In the genomic region with DNA sequence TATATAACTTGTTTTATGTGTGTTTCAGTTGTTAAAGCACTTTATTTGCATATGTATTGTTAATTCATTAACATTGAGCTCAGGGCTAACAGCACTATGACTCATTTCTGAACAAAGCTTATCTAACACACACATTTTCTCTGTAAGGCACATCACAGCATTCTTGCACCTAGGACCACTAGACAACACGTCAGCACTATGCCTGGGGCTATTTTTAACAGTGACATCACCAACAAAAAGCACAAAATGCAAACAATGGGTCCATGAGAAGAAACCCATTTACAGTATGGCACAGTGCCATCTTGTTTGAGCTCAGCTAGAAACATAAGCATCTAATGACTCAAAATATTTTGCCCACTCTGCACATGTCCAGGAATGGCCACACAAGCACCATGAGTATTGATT, we compare ENCODE assay signal across 1 cellular context.
TF ChIP-seq lines count a peak whose summit lies in the region.

No MANE protein-coding gene starts in this region.

TF ChIP-seq in HEK293, 187 proteins besides CTCF, POLR2A, EP300 and RAD21 (continued from another document):
- TF ChIP-seq GLI2 (tag by site-specific recombination; IDR thresholded peaks at IDR 0.05; ENCODE audit: borderline replicate concordance, low read depth) = 0 out of 2 replicates have a peak, but pooled peaks have one; percentile 10
- TF ChIP-seq ZBTB17 (tag by site-specific recombination; IDR thresholded peaks at IDR 0.05) = 0 out of 2 replicates have a peak, but pooled peaks have one; percentile 21
- 0 out of 2 replicates have a peak, but pooled peaks have one; percentile 18 for TF ChIP-seq ZSCAN30 (tag by site-specific recombination; IDR thresholded peaks at IDR 0.05)
- peak; percentile 46; the same call in 1 of the 2 replicates for TF ChIP-seq BCL11B (tag by site-specific recombination; IDR thresholded peaks at IDR 0.05; ENCODE audit: low read depth)
- no peak for TF ChIP-seq ZBTB8A (tag by site-specific recombination; IDR thresholded peaks at IDR 0.05)
- TF ChIP-seq ZNF24 (tag by site-specific recombination; IDR thresholded peaks at IDR 0.05) = 0 out of 2 replicates have a peak, but pooled peaks have one; percentile 52
- peak; percentile 63; the same call in 1 of the 2 replicates for TF ChIP-seq KLF10 (tag by site-specific recombination; IDR thresholded peaks at IDR 0.05)
- peak; percentile 92 for TF ChIP-seq ZNF660 (tag by site-specific recombination; IDR thresholded peaks at IDR 0.05)
- TF ChIP-seq, protein P1, sequence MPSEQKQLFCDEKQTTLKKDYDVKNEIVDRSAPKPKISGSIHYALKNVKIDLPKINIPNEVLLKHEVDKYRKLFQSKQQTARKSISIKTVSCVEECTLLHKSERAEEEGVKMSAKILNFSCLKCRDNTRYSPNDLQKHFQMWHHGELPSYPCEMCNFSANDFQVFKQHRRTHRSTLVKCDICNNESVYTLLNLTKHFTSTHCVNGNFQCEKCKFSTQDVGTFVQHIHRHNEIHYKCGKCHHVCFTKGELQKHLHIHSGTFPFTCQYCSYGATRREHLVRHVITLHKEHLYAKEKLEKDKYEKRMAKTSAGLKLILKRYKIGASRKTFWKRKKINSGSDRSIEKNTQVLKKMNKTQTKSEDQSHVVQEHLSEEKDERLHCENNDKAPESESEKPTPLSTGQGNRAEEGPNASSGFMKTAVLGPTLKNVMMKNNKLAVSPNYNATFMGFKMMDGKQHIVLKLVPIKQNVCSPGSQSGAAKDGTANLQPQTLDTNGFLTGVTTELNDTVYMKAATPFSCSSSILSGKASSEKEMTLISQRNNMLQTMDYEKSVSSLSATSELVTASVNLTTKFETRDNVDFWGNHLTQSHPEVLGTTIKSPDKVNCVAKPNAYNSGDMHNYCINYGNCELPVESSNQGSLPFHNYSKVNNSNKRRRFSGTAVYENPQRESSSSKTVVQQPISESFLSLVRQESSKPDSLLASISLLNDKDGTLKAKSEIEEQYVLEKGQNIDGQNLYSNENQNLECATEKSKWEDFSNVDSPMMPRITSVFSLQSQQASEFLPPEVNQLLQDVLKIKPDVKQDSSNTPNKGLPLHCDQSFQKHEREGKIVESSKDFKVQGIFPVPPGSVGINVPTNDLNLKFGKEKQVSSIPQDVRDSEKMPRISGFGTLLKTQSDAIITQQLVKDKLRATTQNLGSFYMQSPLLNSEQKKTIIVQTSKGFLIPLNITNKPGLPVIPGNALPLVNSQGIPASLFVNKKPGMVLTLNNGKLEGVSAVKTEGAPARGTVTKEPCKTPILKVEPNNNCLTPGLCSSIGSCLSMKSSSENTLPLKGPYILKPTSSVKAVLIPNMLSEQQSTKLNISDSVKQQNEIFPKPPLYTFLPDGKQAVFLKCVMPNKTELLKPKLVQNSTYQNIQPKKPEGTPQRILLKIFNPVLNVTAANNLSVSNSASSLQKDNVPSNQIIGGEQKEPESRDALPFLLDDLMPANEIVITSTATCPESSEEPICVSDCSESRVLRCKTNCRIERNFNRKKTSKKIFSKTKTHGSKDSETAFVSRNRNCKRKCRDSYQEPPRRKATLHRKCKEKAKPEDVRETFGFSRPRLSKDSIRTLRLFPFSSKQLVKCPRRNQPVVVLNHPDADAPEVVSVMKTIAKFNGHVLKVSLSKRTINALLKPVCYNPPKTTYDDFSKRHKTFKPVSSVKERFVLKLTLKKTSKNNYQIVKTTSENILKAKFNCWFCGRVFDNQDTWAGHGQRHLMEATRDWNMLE (tag by site-specific recombination; conservative IDR thresholded peaks at IDR 0.05; ENCODE audit: low read depth) = 0 out of 2 replicates have a peak, but pooled peaks have one; percentile 12
- TF ChIP-seq ZNF350 (tag by site-specific recombination; IDR thresholded peaks at IDR 0.05) = no peak
- no peak for TF ChIP-seq ZNF707 (tag by site-specific recombination; IDR thresholded peaks at IDR 0.05)
- no peak for TF ChIP-seq HOXC10 (CRISPR knock-in tag; IDR thresholded peaks at IDR 0.05)
- TF ChIP-seq ATF2 (tag by site-specific recombination; IDR thresholded peaks at IDR 0.05; ENCODE audit: low read depth) = peak; percentile 91
- TF ChIP-seq, protein P2, sequence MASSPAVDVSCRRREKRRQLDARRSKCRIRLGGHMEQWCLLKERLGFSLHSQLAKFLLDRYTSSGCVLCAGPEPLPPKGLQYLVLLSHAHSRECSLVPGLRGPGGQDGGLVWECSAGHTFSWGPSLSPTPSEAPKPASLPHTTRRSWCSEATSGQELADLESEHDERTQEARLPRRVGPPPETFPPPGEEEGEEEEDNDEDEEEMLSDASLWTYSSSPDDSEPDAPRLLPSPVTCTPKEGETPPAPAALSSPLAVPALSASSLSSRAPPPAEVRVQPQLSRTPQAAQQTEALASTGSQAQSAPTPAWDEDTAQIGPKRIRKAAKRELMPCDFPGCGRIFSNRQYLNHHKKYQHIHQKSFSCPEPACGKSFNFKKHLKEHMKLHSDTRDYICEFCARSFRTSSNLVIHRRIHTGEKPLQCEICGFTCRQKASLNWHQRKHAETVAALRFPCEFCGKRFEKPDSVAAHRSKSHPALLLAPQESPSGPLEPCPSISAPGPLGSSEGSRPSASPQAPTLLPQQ (tag by site-specific recombination; IDR thresholded peaks at IDR 0.05) = peak; percentile 83
- TF ChIP-seq, protein P3, sequence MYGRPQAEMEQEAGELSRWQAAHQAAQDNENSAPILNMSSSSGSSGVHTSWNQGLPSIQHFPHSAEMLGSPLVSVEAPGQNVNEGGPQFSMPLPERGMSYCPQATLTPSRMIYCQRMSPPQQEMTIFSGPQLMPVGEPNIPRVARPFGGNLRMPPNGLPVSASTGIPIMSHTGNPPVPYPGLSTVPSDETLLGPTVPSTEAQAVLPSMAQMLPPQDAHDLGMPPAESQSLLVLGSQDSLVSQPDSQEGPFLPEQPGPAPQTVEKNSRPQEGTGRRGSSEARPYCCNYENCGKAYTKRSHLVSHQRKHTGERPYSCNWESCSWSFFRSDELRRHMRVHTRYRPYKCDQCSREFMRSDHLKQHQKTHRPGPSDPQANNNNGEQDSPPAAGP (tag by site-specific recombination; IDR thresholded peaks at IDR 0.05) = 0 out of 2 replicates have a peak, but pooled peaks have one; percentile 26
- peak; percentile 81 for TF ChIP-seq ZNF324 (tag by site-specific recombination; IDR thresholded peaks at IDR 0.05)
